20 cellular contexts compared by ENCODE assay signal in genomic region chr5:156148307-156148706, GRCh38.
DNase-seq lines count a peak whose midpoint lies in the region; ATAC-seq, FAIRE-seq and TF ChIP-seq lines count a peak whose summit lies in the region.
"Had no signal": no experiment of that assay in that cellular context is flagged by ENCODE, and none has a peak within 500 bp of the region (broad histone marks: within the 10 kb centered on the region; RNA-seq: fewer than 3 reads in every experiment).

No MANE protein-coding gene starts in this region.

- FAIRE-seq in astrocyte (lab: Jason Lieb, UNC): no peak
- FAIRE-seq: GM12878 had no signal

- no peak overlapping the region for H3K27ac Mint-ChIP-seq in activated CD4-positive, alpha-beta T cell treated with anti-CD3 and anti-CD28 coated beads, Interleukin-2, amount 10 ng/mL, durations not matched to agents 24 days and 14 days
- no peak overlapping the region for H3K27ac Mint-ChIP-seq in activated CD4-positive, alpha-beta T cell treated with anti-CD3 and anti-CD28 coated beads for 36 hours
- peak overlapping the region; percentile 21 for H3K27ac Mint-ChIP-seq in astrocyte (ENCODE audit: unreplicated experiment)
- peak overlapping the region; percentile 48 to 81 (median 51) for H3K27ac Mint-ChIP-seq in nephron

- CTCF ChIA-PET in activated CD4-positive, alpha-beta T cell treated with anti-CD3 and anti-CD28 coated beads for 36 hours (lab: Charles Lee): interaction anchor here (1.1 kb wide), 1 partner anchor 13 kb away, joined by 3 read pairs; no protein-coding TSS in a partner anchor

- no peak for TF ChIP-seq CTCF in astrocyte (IDR thresholded peaks at IDR 0.05; ENCODE audit: insufficient read depth, low read depth, low read length)
- TF ChIP-seq CTCF in nephron (IDR thresholded peaks at IDR 0.05; ENCODE audit: unreplicated experiment in 3 of 3): no peak
- no peak for TF ChIP-seq CTCF in vagina (IDR thresholded peaks at IDR 0.05)

- H3K27ac ChIP-seq in astrocyte (ENCODE audit: low read depth, low read length) (no peak overlapping the region), vagina (no peak overlapping the region)
- H3K27ac ChIP-seq: Peyer's patch, SJCRH30 had no signal

- H3K4me1 ChIP-seq in astrocyte (ENCODE audit: insufficient read depth, low read length): peaks cover 8% of the 10 kb centered on the region
- no peaks in the 10 kb centered on the region for H3K4me1 ChIP-seq in vagina
- H3K4me1 ChIP-seq: BE2C, Peyer's patch, SJCRH30 had no signal

- POLR2A ChIA-PET in activated CD4-positive, alpha-beta T cell treated with anti-CD3 and anti-CD28 coated beads for 36 hours (lab: Charles Lee): no interaction called here

- TF ChIP-seq POLR2A in vagina (IDR thresholded peaks at IDR 0.05): no peak

- no peak overlapping the region for H3K4me2 ChIP-seq in astrocyte (ENCODE audit: low read length)

- intact Hi-C loops in activated CD4-positive, alpha-beta T cell treated with anti-CD3 and anti-CD28 coated beads, Interleukin-2, amount 10 ng/mL, durations not matched to agents 24 days and 14 days (cut with micrococcal nuclease): no loop called here
- intact Hi-C loops in activated CD4-positive, alpha-beta T cell treated with anti-CD3 and anti-CD28 coated beads for 36 hours (cut with DNase I, micrococcal nuclease): no loop called here
- intact Hi-C loops in vagina (cut with DNase I): no loop called here

- H3K79me2 ChIP-seq in astrocyte (ENCODE audit: insufficient read depth, low read length): no peaks in the 10 kb centered on the region

- H3K9me3 ChIP-seq in astrocyte (ENCODE audit: insufficient read depth, low read depth, low read length) (no peaks in the 10 kb centered on the region), vagina (no peaks in the 10 kb centered on the region)
- H3K9me3 ChIP-seq: BE2C, Peyer's patch, SJCRH30 had no signal

- H3K36me3 ChIP-seq in astrocyte (ENCODE audit: insufficient read depth, low read length): no peaks in the 10 kb centered on the region
- H3K36me3 ChIP-seq in vagina: no peaks in the 10 kb centered on the region
- H3K36me3 ChIP-seq: BE2C, MG63, Peyer's patch, SJCRH30 had no signal

- H3K9me3 Mint-ChIP-seq in activated CD4-positive, alpha-beta T cell treated with anti-CD3 and anti-CD28 coated beads, Interleukin-2, amount 10 ng/mL, durations not matched to agents 24 days and 14 days: no peaks in the 10 kb centered on the region
- H3K9me3 Mint-ChIP-seq in activated CD4-positive, alpha-beta T cell treated with anti-CD3 and anti-CD28 coated beads for 36 hours (ENCODE audit: low read depth): no peaks in the 10 kb centered on the region
- peaks cover 4% of the 10 kb centered on the region for H3K9me3 Mint-ChIP-seq in astrocyte (ENCODE audit: unreplicated experiment)
- peaks cover 7% of the 10 kb centered on the region for H3K9me3 Mint-ChIP-seq in nephron

- no peak for ATAC-seq in activated CD4-positive, alpha-beta T cell treated with anti-CD3 and anti-CD28 coated beads for 36 hours
- ATAC-seq: GM12878 had no signal

- no peaks in the 10 kb centered on the region for H4K20me1 ChIP-seq in astrocyte (ENCODE audit: insufficient read depth, low read length)

- H3K4me3 ChIP-seq in astrocyte (ENCODE audit: insufficient read depth, low read depth, low read length) (no peak overlapping the region), vagina (no peak overlapping the region)
- H3K4me3 ChIP-seq: GM12878, MG63, Peyer's patch, SJCRH30 had no signal

- H2AFZ ChIP-seq in astrocyte (ENCODE audit: low read depth, low read length): no peak overlapping the region

- H3K9ac ChIP-seq in astrocyte (ENCODE audit: low read length): no peak overlapping the region

- H3K36me3 Mint-ChIP-seq in activated CD4-positive, alpha-beta T cell treated with anti-CD3 and anti-CD28 coated beads, Interleukin-2, amount 10 ng/mL, durations not matched to agents 24 days and 14 days (ENCODE audit: low read depth): no peaks in the 10 kb centered on the region
- no peaks in the 10 kb centered on the region for H3K36me3 Mint-ChIP-seq in activated CD4-positive, alpha-beta T cell treated with anti-CD3 and anti-CD28 coated beads for 36 hours (ENCODE audit: low read depth)
- no peaks in the 10 kb centered on the region for H3K36me3 Mint-ChIP-seq in astrocyte (ENCODE audit: low read depth, unreplicated experiment)
- H3K36me3 Mint-ChIP-seq in nephron (ENCODE audit: low read depth): no peaks in the 10 kb centered on the region

- no peak overlapping the region for H3K4me3 Mint-ChIP-seq in activated CD4-positive, alpha-beta T cell treated with anti-CD3 and anti-CD28 coated beads, Interleukin-2, amount 10 ng/mL, durations not matched to agents 24 days and 14 days
- no peak overlapping the region for H3K4me3 Mint-ChIP-seq in activated CD4-positive, alpha-beta T cell treated with anti-CD3 and anti-CD28 coated beads for 36 hours
- no peak overlapping the region for H3K4me3 Mint-ChIP-seq in astrocyte (ENCODE audit: unreplicated experiment)
- no peak overlapping the region for H3K4me3 Mint-ChIP-seq in nephron

- H3K4me1 Mint-ChIP-seq in activated CD4-positive, alpha-beta T cell treated with anti-CD3 and anti-CD28 coated beads, Interleukin-2, amount 10 ng/mL, durations not matched to agents 24 days and 14 days: no peaks in the 10 kb centered on the region
- H3K4me1 Mint-ChIP-seq in activated CD4-positive, alpha-beta T cell treated with anti-CD3 and anti-CD28 coated beads for 36 hours: no peaks in the 10 kb centered on the region
- peaks cover 26% of the 10 kb centered on the region for H3K4me1 Mint-ChIP-seq in astrocyte (ENCODE audit: low read depth, unreplicated experiment)
- peaks cover 15% of the 10 kb centered on the region for H3K4me1 Mint-ChIP-seq in nephron

- no peaks in the 10 kb centered on the region for H3K27me3 Mint-ChIP-seq in activated CD4-positive, alpha-beta T cell treated with anti-CD3 and anti-CD28 coated beads, Interleukin-2, amount 10 ng/mL, durations not matched to agents 24 days and 14 days
- no peaks in the 10 kb centered on the region for H3K27me3 Mint-ChIP-seq in activated CD4-positive, alpha-beta T cell treated with anti-CD3 and anti-CD28 coated beads for 36 hours
- H3K27me3 Mint-ChIP-seq in astrocyte (ENCODE audit: low read depth, unreplicated experiment) (no peaks in the 10 kb centered on the region), nephron (ENCODE audit: low read depth) (peaks cover 4% of the 10 kb centered on the region)

- H3K27me3 ChIP-seq in astrocyte (ENCODE audit: insufficient read depth, low read length) (no peaks in the 10 kb centered on the region), vagina (no peaks in the 10 kb centered on the region)
- H3K27me3 ChIP-seq: BE2C, MG63, Peyer's patch, SJCRH30 had no signal

- peak; percentile 8 for DNase-seq in activated CD4-positive, alpha-beta T cell treated with anti-CD3 and anti-CD28 coated beads, Interleukin-2, amount 10 ng/mL, durations not matched to agents 24 days and 14 days
- DNase-seq in activated CD4-positive, alpha-beta T cell treated with anti-CD3 and anti-CD28 coated beads for 36 hours: no peak
- DNase-seq in astrocyte (ENCODE audit: low read depth) (peak; percentile 23), vagina (ENCODE audit: extremely low spot score in 2 of 2) (no peak), T-helper 9 cell (no peak), DMS53 (lab: John Stamatoyannopoulos, UW) (no peak)
- DNase-seq: 8988T, BE2C, DMS79 treated with DMSO at 0.1 percent for 48 hours, H7, Kasumi-1, MG63, NCI-H1694 treated with DMSO at 0.1 percent for 48 hours, NCI-H2081 treated with DMSO at 0.1 percent for 48 hours, NCI-H2171 treated with DMSO at 0.1 percent for 48 hours, NCI-H526, Peyer's patch had no signal

Comparison
In these comparisons a context has a peak if more than half of its experiments do, and no peak if none do; other contexts are left out.
1. DNase-seq: peak in activated CD4-positive, alpha-beta T cell treated with anti-CD3 and anti-CD28 coated beads, Interleukin-2, amount 10 ng/mL, durations not matched to agents 24 days and 14 days (single experiment) and astrocyte (single experiment); none in activated CD4-positive, alpha-beta T cell treated with anti-CD3 and anti-CD28 coated beads for 36 hours (single experiment), vagina (0 of 2), T-helper 9 cell (single experiment) and DMS53 (single experiment).
2. H3K27ac Mint-ChIP-seq: peak in astrocyte (single experiment) and nephron (3 of 3); none in activated CD4-positive, alpha-beta T cell treated with anti-CD3 and anti-CD28 coated beads, Interleukin-2, amount 10 ng/mL, durations not matched to agents 24 days and 14 days (single experiment) and activated CD4-positive, alpha-beta T cell treated with anti-CD3 and anti-CD28 coated beads for 36 hours (single experiment).